Comparison of ENCODE assay signal across 23 cellular contexts in the genomic region with DNA sequence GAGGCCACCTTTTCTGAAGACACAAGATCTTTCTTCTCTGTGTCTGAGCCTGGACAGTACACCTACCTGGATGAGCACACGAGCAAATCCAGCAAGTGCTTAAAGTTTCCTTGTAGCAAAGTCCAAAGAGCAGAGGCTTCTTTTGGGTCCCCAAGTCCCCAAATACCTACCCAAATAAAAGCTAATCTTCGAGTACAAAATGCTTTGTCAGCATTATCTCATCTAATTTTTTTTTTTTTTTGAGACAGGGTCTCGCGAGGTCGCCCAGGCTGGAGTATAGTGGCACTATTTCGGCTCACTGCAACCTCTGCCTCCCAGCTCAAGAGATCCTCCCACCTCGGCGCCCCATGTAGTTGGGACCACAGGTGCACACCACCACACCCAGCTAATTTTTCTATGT. TPM values are rescaled to one million over a fixed set of nuclear protein-coding genes. Genes with fewer than 3 reads are reported as not detected.
A peak's percentile ranks its signal among the peaks of the same experiment; 100 is the strongest.
DNase-seq lines count a peak whose midpoint lies in the region; ATAC-seq and TF ChIP-seq lines count a peak whose summit lies in the region.
"Had no signal": no experiment of that assay in that cellular context is flagged by ENCODE, and none has a peak within 500 bp of the region (broad histone marks: within the 10 kb centered on the region; RNA-seq: fewer than 3 reads in every experiment).

No MANE protein-coding gene starts in this region.

- H3K4me1 ChIP-seq in muscle layer of duodenum (ENCODE audit: control insufficient read depth in 1 of 2, insufficient read depth in 2 of 2, low read length in 2 of 2) (peaks cover 11 to 31% of the 10 kb centered on the region in 2 donors), tibial artery (peaks cover 0 to 53% (median 42%) of the 10 kb centered on the region in 4 donors)

- H3K27ac ChIP-seq in muscle layer of duodenum (ENCODE audit: low read length) (peak overlapping the region; percentile 72), tibial artery (peak overlapping the region; percentile 91 to 92)

- no peaks in the 10 kb centered on the region for H3K9me3 ChIP-seq in muscle layer of duodenum (ENCODE audit: control insufficient read depth in 1 of 2, low read length in 2 of 2)
- no peaks in the 10 kb centered on the region for H3K9me3 ChIP-seq in tibial artery
- H3K9me3 ChIP-seq: body of pancreas, spleen had no signal

- intact Hi-C loops in tibial artery (cut with DNase I; ENCODE audit: low total_unique reads) = no loop called here

- H3K4me3 Mint-ChIP-seq in HFFc6 (peak overlapping the region; percentile 17; the same call in 1 of the 2 replicates), chondrocyte (ENCODE audit: unreplicated experiment) (no peak overlapping the region)
- H3K4me3 Mint-ChIP-seq: activated CD4-positive, alpha-beta memory T cell treated with anti-CD3 and anti-CD28 coated beads, Interleukin-2, amount 10 ng/mL, durations not matched to agents 7 days and 5 days; activated T-cell treated with anti-CD3 and anti-CD28 coated beads, Interleukin-2, amount 50 U/mL, for 24 hours; dendritic cell treated with granulocyte-macrophage colony-stimulating factor and Interleukin-4, amounts not matched to agents 40 ng/mL and 50 ng/mL, for 4 days; naive thymus-derived CD8-positive, alpha-beta T cell; WTC11 had no signal

- H3K4me1 Mint-ChIP-seq in HFFc6 (ENCODE audit: low read depth) (peaks cover 66% of the 10 kb centered on the region), chondrocyte (ENCODE audit: low read depth) (peaks cover 70% of the 10 kb centered on the region)

- no peak for TF ChIP-seq CTCF in HFFc6 (IDR thresholded peaks at IDR 0.05)
- TF ChIP-seq CTCF in chondrocyte (IDR thresholded peaks at IDR 0.05) = no peak
- TF ChIP-seq CTCF in tibial artery (IDR thresholded peaks at IDR 0.05) = no peak

- no peak for ATAC-seq in GM21619 (IDR thresholded peaks at IDR 0.05; ENCODE audit: unreplicated experiment)
- ATAC-seq: body of pancreas; esophagus mucosa; naive thymus-derived CD8-positive, alpha-beta T cell; WTC11 had no signal

- no peak for DNase-seq in HFFc6
- DNase-seq in chondrocyte (ENCODE audit: low spot score) = no peak
- no peak for DNase-seq in tibial artery
- DNase-seq in germinal center (ENCODE audit: low spot score) = no peak
- DNase-seq in ureter (ENCODE audit: low spot score) = no peak
- no peak for DNase-seq in T-helper 1 cell
- DNase-seq: activated CD4-positive, alpha-beta memory T cell treated with anti-CD3 and anti-CD28 coated beads, Interleukin-2, amount 10 ng/mL, durations not matched to agents 7 days and 5 days; activated naive CD4-positive, alpha-beta T cell treated with anti-CD3 and anti-CD28 coated beads, Interleukin-2, amount 50 U/mL, for 16 hours; activated T-cell treated with anti-CD3 and anti-CD28 coated beads, Interleukin-2, amount 50 U/mL, for 24 hours; body of pancreas; glutamatergic neuron; naive thymus-derived CD8-positive, alpha-beta T cell; NCI-H187; NCI-H446; posterior cingulate gyrus; Right ventricle myocardium superior; spleen; T-helper 2 cell had no signal

- H3K27me3 ChIP-seq in muscle layer of duodenum (ENCODE audit: low read depth, low read length) (no peaks in the 10 kb centered on the region), tibial artery (no peaks in the 10 kb centered on the region)
- H3K27me3 ChIP-seq: body of pancreas, spleen had no signal

- H3K36me3 Mint-ChIP-seq in HFFc6 (ENCODE audit: low read depth) (peaks cover 52% of the 10 kb centered on the region), chondrocyte (ENCODE audit: low read depth) (peaks cover 23% of the 10 kb centered on the region)
- H3K36me3 Mint-ChIP-seq: naive thymus-derived CD8-positive, alpha-beta T cell; WTC11 had no signal

- H3K27me3 Mint-ChIP-seq in HFFc6 (ENCODE audit: insufficient read depth) = peaks cover 4% of the 10 kb centered on the region; the same call in 1 of the 2 replicates
- no peaks in the 10 kb centered on the region for H3K27me3 Mint-ChIP-seq in chondrocyte (ENCODE audit: low read depth)
- H3K27me3 Mint-ChIP-seq: activated CD4-positive, alpha-beta memory T cell treated with anti-CD3 and anti-CD28 coated beads, Interleukin-2, amount 10 ng/mL, durations not matched to agents 7 days and 5 days; activated T-cell treated with anti-CD3 and anti-CD28 coated beads, Interleukin-2, amount 50 U/mL, for 24 hours; dendritic cell treated with granulocyte-macrophage colony-stimulating factor and Interleukin-4, amounts not matched to agents 40 ng/mL and 50 ng/mL, for 4 days had no signal

- no peaks in the 10 kb centered on the region for H3K9me3 Mint-ChIP-seq in HFFc6
- no peaks in the 10 kb centered on the region for H3K9me3 Mint-ChIP-seq in chondrocyte (ENCODE audit: low read depth)
- H3K9me3 Mint-ChIP-seq: activated CD4-positive, alpha-beta memory T cell treated with anti-CD3 and anti-CD28 coated beads, Interleukin-2, amount 10 ng/mL, durations not matched to agents 7 days and 5 days; activated T-cell treated with anti-CD3 and anti-CD28 coated beads, Interleukin-2, amount 50 U/mL, for 24 hours; dendritic cell treated with granulocyte-macrophage colony-stimulating factor and Interleukin-4, amounts not matched to agents 40 ng/mL and 50 ng/mL, for 4 days; naive thymus-derived CD8-positive, alpha-beta T cell had no signal

- peak overlapping the region; percentile 70 for H3K27ac Mint-ChIP-seq in HFFc6
- peak overlapping the region; percentile 100 for H3K27ac Mint-ChIP-seq in chondrocyte (ENCODE audit: unreplicated experiment)
- H3K27ac Mint-ChIP-seq: activated CD4-positive, alpha-beta memory T cell treated with anti-CD3 and anti-CD28 coated beads, Interleukin-2, amount 10 ng/mL, durations not matched to agents 7 days and 5 days; activated T-cell treated with anti-CD3 and anti-CD28 coated beads, Interleukin-2, amount 50 U/mL, for 24 hours; dendritic cell treated with granulocyte-macrophage colony-stimulating factor and Interleukin-4, amounts not matched to agents 40 ng/mL and 50 ng/mL, for 4 days; naive thymus-derived CD8-positive, alpha-beta T cell; WTC11 had no signal

- H3K36me3 ChIP-seq in muscle layer of duodenum (ENCODE audit: control insufficient read depth in 1 of 2, insufficient read depth in 2 of 2, low read length in 2 of 2) (peaks cover 4 to 13% of the 10 kb centered on the region in 2 donors), tibial artery (peaks cover 0 to 12% (median 0%) of the 10 kb centered on the region in 3 donors)
- H3K36me3 ChIP-seq: spleen had no signal

- H3K4me3 ChIP-seq in muscle layer of duodenum (ENCODE audit: low read depth in 1 of 2, low read length in 2 of 2) (no peak overlapping the region), tibial artery (no peak overlapping the region)
- H3K4me3 ChIP-seq: body of pancreas, spleen had no signal

RNA-seq across cellular contexts. Expression of a gene that starts 24.6 kb away (rescaled TPM):
- 100 to 1,000 TPM; 401 to 553 (median 530) TPM for total RNA-seq in HFFc6 (2021; fragmentation: NEBNext Ultra II Directional; extraction: Animal tissue kit (Norgen Biotek cat#: 25700))
- total RNA-seq in chondrocyte = 291 to 526 TPM (median 524 TPM) in 3 replicates
- total RNA-seq in ureter = 339 TPM

RNA-seq across cellular contexts. Expression of a gene that starts 38.9 kb away (rescaled TPM):
- 10 to 100 TPM; 21.6 to 55.3 (median 48.1) TPM for total RNA-seq in HFFc6 (2021; fragmentation: NEBNext Ultra II Directional; extraction: Animal tissue kit (Norgen Biotek cat#: 25700))
- total RNA-seq in chondrocyte = 7.5 to 9.3 TPM (median 8.4 TPM) in 3 replicates
- 0.89 TPM for total RNA-seq in ureter
- total RNA-seq: body of pancreas; naive thymus-derived CD8-positive, alpha-beta T cell had no signal
